In the genomic region with DNA sequence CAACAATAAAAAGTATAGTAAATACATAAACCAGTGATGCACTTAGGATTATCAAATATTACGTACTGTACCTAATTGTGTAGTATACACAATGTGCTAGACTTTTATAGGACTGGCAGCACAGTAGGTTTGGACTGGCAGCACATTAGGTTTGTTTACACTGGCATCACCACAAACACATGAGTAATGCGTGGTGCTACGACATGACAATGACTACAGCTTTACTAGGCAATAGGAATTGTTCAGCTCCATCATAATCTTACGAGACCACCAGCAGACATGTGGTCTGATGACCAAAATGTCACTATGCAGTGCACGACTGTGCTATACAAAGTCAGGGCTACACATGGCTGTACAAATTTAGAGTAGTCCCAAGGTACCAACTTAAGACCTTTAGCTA, we compare ENCODE assay signal across 11 cellular contexts. TPM values are rescaled to one million over a fixed set of nuclear protein-coding genes. Genes with fewer than 3 reads are reported as not detected.
DNase-seq lines count a peak whose midpoint lies in the region; ATAC-seq and TF ChIP-seq lines count a peak whose summit lies in the region.
"Had no signal": no experiment of that assay in that cellular context is flagged by ENCODE, and none has a peak within 500 bp of the region (broad histone marks: within the 10 kb centered on the region; RNA-seq: fewer than 3 reads in every experiment).

No MANE protein-coding gene starts in this region.

- H2BK15ac ChIP-seq in mesenchymal stem cell (ENCODE audit: low read depth, poor library complexity, severe bottlenecking) = no peak overlapping the region

- H4K91ac ChIP-seq in mesenchymal stem cell (ENCODE audit: low read length) = no peak overlapping the region

- H3K9me2 ChIP-seq in Loucy (replicated peaks; ENCODE audit: low read depth, low read length) = no peaks in the 10 kb centered on the region

- no peak overlapping the region for H3K27ac ChIP-seq in mesenchymal stem cell (ENCODE audit: low read length, poor library complexity, severe bottlenecking)
- H3K27ac ChIP-seq: parathyroid adenoma had no signal

- no peak overlapping the region for H3K27ac Mint-ChIP-seq in brain
- H3K27ac Mint-ChIP-seq: activated naive CD8-positive, alpha-beta T cell treated with anti-CD3 and anti-CD28 coated beads, Interleukin-2, amount 50 U/mL, for 24 hours had no signal

- DNase-seq in DMS53 treated with DMSO at 0.1 percent for 48 hours (lab: John Stamatoyannopoulos, UW; ENCODE audit: unreplicated experiment) = peak; percentile 15
- DNase-seq in mesenchymal stem cell = peak; percentile 57
- DNase-seq in RPMI8226 = no peak
- no peak for DNase-seq in activated effector memory CD4-positive, alpha-beta T cell treated with Interleukin-2 at 50 U/mL for 16 hours
- DNase-seq: activated naive CD8-positive, alpha-beta T cell treated with anti-CD3 and anti-CD28 coated beads, Interleukin-2, amount 50 U/mL, for 24 hours; esophagus squamous epithelium had no signal

- H3K18ac ChIP-seq in mesenchymal stem cell (ENCODE audit: low read depth in 1 of 2, low read length in 2 of 2) = no peak overlapping the region

- H2BK120ac ChIP-seq in mesenchymal stem cell (ENCODE audit: low read depth, low read length) = no peak overlapping the region

- H3K9ac ChIP-seq in Loucy (ENCODE audit: low read depth, low read length, poor library complexity, severe bottlenecking) (no peak overlapping the region), mesenchymal stem cell (ENCODE audit: low read length) (no peak overlapping the region)
- H3K9ac ChIP-seq: parathyroid adenoma had no signal

- H2BK5ac ChIP-seq in mesenchymal stem cell (ENCODE audit: low read depth, low read length, poor library complexity, severe bottlenecking) = no peak overlapping the region

- H2AK5ac ChIP-seq in mesenchymal stem cell (ENCODE audit: low read length, severe bottlenecking) = no peak overlapping the region

- H4K20me1 ChIP-seq in Loucy (ENCODE audit: insufficient read depth, low read length, poor library complexity, severe bottlenecking) = peaks cover 20% of the 10 kb centered on the region

- H3K4me1 ChIP-seq in Loucy (ENCODE audit: insufficient read depth, low read length, poor library complexity, severe bottlenecking) (peaks cover 60% of the 10 kb centered on the region), mesenchymal stem cell (ENCODE audit: control insufficient read depth, insufficient read depth, low read depth, low read length) (no peaks in the 10 kb centered on the region)

- H3K36me3 Mint-ChIP-seq in brain = peaks cover 6% of the 10 kb centered on the region

- H3K4me3 ChIP-seq in Loucy (ENCODE audit: low read length, poor library complexity, severe bottlenecking) (peak overlapping the region; percentile 77), mesenchymal stem cell (ENCODE audit: insufficient read depth in 1 of 2, low read depth in 1 of 2, low read length in 2 of 2) (no peak overlapping the region)

- H3K14ac ChIP-seq in mesenchymal stem cell (ENCODE audit: low read length in 2 of 2) = no peak overlapping the region

- H3K79me1 ChIP-seq in mesenchymal stem cell (replicated peaks; ENCODE audit: low read length, poor library complexity, severe bottlenecking) = peaks cover 8% of the 10 kb centered on the region

- H2AFZ ChIP-seq in Loucy (ENCODE audit: low read length) (no peak overlapping the region), mesenchymal stem cell (ENCODE audit: low read depth, low read length) (no peak overlapping the region)
- H2AFZ ChIP-seq: parathyroid adenoma had no signal

- ATAC-seq in GM18907 (IDR thresholded peaks at IDR 0.05; ENCODE audit: unreplicated experiment) (no peak), GM21526 (IDR thresholded peaks at IDR 0.05; ENCODE audit: low FRiP score, unreplicated experiment) (no peak)
- ATAC-seq: activated naive CD8-positive, alpha-beta T cell treated with anti-CD3 and anti-CD28 coated beads, Interleukin-2, amount 50 U/mL, for 24 hours had no signal

- no peaks in the 10 kb centered on the region for H3K9me3 Mint-ChIP-seq in brain
- H3K9me3 Mint-ChIP-seq: activated naive CD8-positive, alpha-beta T cell treated with anti-CD3 and anti-CD28 coated beads, Interleukin-2, amount 50 U/mL, for 24 hours had no signal

- H3K27me3 Mint-ChIP-seq in brain = peaks cover 8% of the 10 kb centered on the region

- no peaks in the 10 kb centered on the region for H3K36me3 ChIP-seq in Loucy (ENCODE audit: insufficient read depth, low read length)
- H3K36me3 ChIP-seq in mesenchymal stem cell (ENCODE audit: control insufficient read depth in 1 of 2, insufficient read depth in 2 of 2, low read depth in 1 of 2, low read length in 2 of 2) = no peaks in the 10 kb centered on the region
- H3K36me3 ChIP-seq: esophagus squamous epithelium had no signal

- H3K23ac ChIP-seq in mesenchymal stem cell (ENCODE audit: low read length in 2 of 2) = no peak overlapping the region

- H3K4me1 Mint-ChIP-seq in brain = peaks cover 75% of the 10 kb centered on the region

- peak overlapping the region; percentile 44 to 99 (median 96) for H3K4me3 Mint-ChIP-seq in brain
- H3K4me3 Mint-ChIP-seq: activated naive CD8-positive, alpha-beta T cell treated with anti-CD3 and anti-CD28 coated beads, Interleukin-2, amount 50 U/mL, for 24 hours had no signal

- no peak overlapping the region for H4K8ac ChIP-seq in mesenchymal stem cell (ENCODE audit: low read length)

- H3K4me2 ChIP-seq in Loucy (ENCODE audit: low read depth, low read length, poor library complexity, severe bottlenecking) (peak overlapping the region; percentile 85), mesenchymal stem cell (ENCODE audit: low read length, poor library complexity, severe bottlenecking) (no peak overlapping the region)

- H3K27me3 ChIP-seq in Loucy (ENCODE audit: insufficient read depth, low read length, poor library complexity, severe bottlenecking) = no peaks in the 10 kb centered on the region
- H3K27me3 ChIP-seq in mesenchymal stem cell (ENCODE audit: control insufficient read depth in 1 of 2, insufficient read depth in 1 of 2, low read length in 2 of 2) = no peaks in the 10 kb centered on the region
- H3K27me3 ChIP-seq: esophagus squamous epithelium had no signal

- no peaks in the 10 kb centered on the region for H3K9me3 ChIP-seq in Loucy (ENCODE audit: insufficient read depth, low read depth, low read length)
- H3K9me3 ChIP-seq in mesenchymal stem cell (ENCODE audit: control insufficient read depth, low read length) = no peaks in the 10 kb centered on the region
- H3K9me3 ChIP-seq: esophagus squamous epithelium had no signal

- peaks cover 79% of the 10 kb centered on the region for H3K79me2 ChIP-seq in Loucy (ENCODE audit: insufficient read depth, low read length)

- H2BK12ac ChIP-seq in mesenchymal stem cell (ENCODE audit: low read length in 2 of 2) = no peak overlapping the region

- no peaks in the 10 kb centered on the region for H3F3A ChIP-seq in Loucy (ENCODE audit: low read depth)

- H3K4ac ChIP-seq in mesenchymal stem cell (ENCODE audit: low read depth in 1 of 2, low read length in 2 of 2) = no peak overlapping the region

- TF ChIP-seq CTCF in Loucy (conservative IDR thresholded peaks at IDR 0.05; ENCODE audit: low read length) (no peak), brain (conservative IDR thresholded peaks at IDR 0.05) (no peak)

- 58% methylated on average over 5 of the region's 5 CpGs for WGBS in mesenchymal stem cell

RNA-seq across cellular contexts. Expression of a gene that starts 2.3 kb away (rescaled TPM):
- 12.0 TPM for polyA plus RNA-seq in brain (ENCODE audit: insufficient read depth, low read depth, low replicate concordance)
- 17.4 TPM for polyA plus RNA-seq in mesenchymal stem cell (2013, experiment 1 of 2)
- 19.2 TPM for polyA plus RNA-seq in mesenchymal stem cell (2013, experiment 2 of 2)

Comparison
In these comparisons a context has a peak if more than half of its experiments do, and no peak if none do; other contexts are left out.
1. DNase-seq: peak in DMS53 treated with DMSO at 0.1 percent for 48 hours (single experiment) and mesenchymal stem cell (single experiment); none in RPMI8226 (single experiment) and activated effector memory CD4-positive, alpha-beta T cell treated with Interleukin-2 at 50 U/mL for 16 hours (single experiment).